In the genomic region with DNA sequence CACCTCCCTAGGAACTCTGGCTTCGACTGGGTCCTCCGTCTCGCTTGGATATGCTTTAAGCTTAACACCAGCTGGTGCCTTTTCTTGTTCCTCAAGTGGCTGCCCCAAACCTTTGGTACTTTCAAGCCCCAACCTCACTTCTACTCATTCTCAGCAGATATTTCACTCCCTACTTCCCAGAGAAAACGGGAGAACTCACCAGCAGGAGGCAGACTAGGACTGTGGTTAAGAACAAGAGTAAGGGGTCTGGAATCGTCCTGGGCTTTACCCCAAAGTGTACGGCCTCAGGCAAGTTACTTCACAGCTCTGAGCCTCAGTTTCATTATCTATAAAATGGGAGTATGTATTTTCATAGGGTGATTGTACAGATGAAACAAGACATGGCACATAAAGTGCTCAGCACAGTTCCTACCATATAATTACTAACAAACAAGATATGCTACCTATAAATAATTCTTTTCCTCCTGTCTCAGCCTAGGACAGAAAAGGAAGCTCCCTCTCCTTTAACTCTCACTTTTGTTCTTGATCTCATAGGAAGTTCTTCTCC, we compare ENCODE assay signal across 8 cellular contexts. TPM values are rescaled to one million over a fixed set of nuclear protein-coding genes. Genes with fewer than 3 reads are reported as not detected.
DNase-seq lines count a peak whose midpoint lies in the region; ATAC-seq and TF ChIP-seq lines count a peak whose summit lies in the region.

No MANE protein-coding gene starts in this region.

- peaks cover 9% of the 10 kb centered on the region for H3K36me3 Mint-ChIP-seq in GM23338 (ENCODE audit: low read depth)

- H3K9me2 ChIP-seq in GM23338 (ENCODE audit: insufficient read depth), result no peaks in the 10 kb centered on the region

- intact Hi-C loops in left cardiac atrium (cut with DNase I), result loop anchor here in 1 of 2 donors (2.0 kb wide), 1 partner anchor 779 kb away; no protein-coding TSS in a partner anchor

- H3K36me3 ChIP-seq in GM23338 (ENCODE audit: insufficient read depth), result 0 out of 2 replicates have a peak, but pooled peaks cover 2% of the 10 kb centered on the region

- H3K27ac ChIP-seq in AG04450 (ENCODE audit: low read depth, low read length) (no peak overlapping the region), GM23338 (ENCODE audit: low read depth) (no peak overlapping the region)

- H3K27me3 ChIP-seq in AG04450 (ENCODE audit: control insufficient read depth, insufficient read depth, low read length) (no peaks in the 10 kb centered on the region), GM23338 (ENCODE audit: insufficient read depth) (no peaks in the 10 kb centered on the region)

- H3K4me1 ChIP-seq in GM23338 (ENCODE audit: insufficient read depth), result no peaks in the 10 kb centered on the region

- no peaks in the 10 kb centered on the region for H3K79me2 ChIP-seq in GM23338 (replicated peaks; ENCODE audit: insufficient read depth)

- no peak overlapping the region for H3K27ac Mint-ChIP-seq in GM23338

- peaks cover 17% of the 10 kb centered on the region for H3K9me3 Mint-ChIP-seq in GM23338

- H3K4me3 Mint-ChIP-seq in GM23338, result no peak overlapping the region

- no peaks in the 10 kb centered on the region for H3F3A ChIP-seq in GM23338 (replicated peaks; ENCODE audit: low read depth)

- no peaks in the 10 kb centered on the region for H3K4me1 Mint-ChIP-seq in GM23338

- TF ChIP-seq CTCF in AG04450 (IDR thresholded peaks at IDR 0.05; ENCODE audit: low read depth, low read length), result peak; percentile 56
- peak; percentile 79 to 88 for TF ChIP-seq CTCF in GM23338 (conservative IDR thresholded peaks at IDR 0.05; ENCODE audit: low read depth in 2 of 2)

- DNase-seq in AG04450 (ENCODE audit: low read depth, low spot score), result no peak
- DNase-seq in GM23338 (ENCODE audit: low spot score), result peak; percentile 94
- peak; percentile 8 for DNase-seq in SKM-1 (lab: John Stamatoyannopoulos, UW; ENCODE audit: unreplicated experiment)
- no peak for DNase-seq in left cardiac atrium
- DNase-seq in hippocampal formation (lab: John Stamatoyannopoulos, UW), result no peak
- no peak for DNase-seq in activated CD8-positive, alpha-beta memory T cell treated with anti-CD3 and anti-CD28 coated beads, Interleukin-2, amount 50 U/mL, for 4 hours
- DNase-seq in HuH-7.5 (ENCODE audit: low spot score), result no peak

- peak; percentile 81 for ATAC-seq in GM23338
- peak; percentile 34 to 43 for ATAC-seq in left cardiac atrium
- no peak for ATAC-seq in GM21737 (IDR thresholded peaks at IDR 0.05; ENCODE audit: unreplicated experiment)

- CTCF ChIA-PET in AG04450 (lab: Charles Lee), result interaction anchor here (0.6 to 4.9 kb wide), 26 partner anchors 10 to 1017 kb away, joined by 3 to 26 read pairs (median 4); a partner anchor contains a TSS

- no peak overlapping the region for H3K4me2 ChIP-seq in GM23338

- H2AFZ ChIP-seq in GM23338, result no peak overlapping the region

- H3K27me3 Mint-ChIP-seq in GM23338 (ENCODE audit: insufficient read depth, low read depth, poor library complexity), result peaks cover 3% of the 10 kb centered on the region

- H3K9me3 ChIP-seq in AG04450 (ENCODE audit: control insufficient read depth, insufficient read depth, low read length), result peaks cover 4% of the 10 kb centered on the region; the same call in 1 of the 2 replicates

- H3K4me3 ChIP-seq in AG04450 (ENCODE audit: low read depth, low read length) (no peak overlapping the region), GM23338 (no peak overlapping the region)

- no peaks in the 10 kb centered on the region for H4K20me1 ChIP-seq in GM23338 (replicated peaks; ENCODE audit: insufficient read depth)

- POLR2A ChIA-PET in AG04450 (lab: Yijun Ruan, JAX), result interaction anchor here (0.7 to 1.5 kb wide), 2 partner anchors 38 to 593 kb away, joined by 8 to 14 read pairs; a partner anchor contains a TSS

TF ChIP-seq in GM23338, 12 proteins besides CTCF, POLR2A, EP300 and RAD21 (continues in another document):
- TF ChIP-seq POLR2AphosphoS5 (IDR thresholded peaks at IDR 0.05; ENCODE audit: low read depth), result no peak
- no peak for TF ChIP-seq STAT1 (IDR thresholded peaks at IDR 0.05; ENCODE audit: unreplicated experiment)
- TF ChIP-seq, protein P1, sequence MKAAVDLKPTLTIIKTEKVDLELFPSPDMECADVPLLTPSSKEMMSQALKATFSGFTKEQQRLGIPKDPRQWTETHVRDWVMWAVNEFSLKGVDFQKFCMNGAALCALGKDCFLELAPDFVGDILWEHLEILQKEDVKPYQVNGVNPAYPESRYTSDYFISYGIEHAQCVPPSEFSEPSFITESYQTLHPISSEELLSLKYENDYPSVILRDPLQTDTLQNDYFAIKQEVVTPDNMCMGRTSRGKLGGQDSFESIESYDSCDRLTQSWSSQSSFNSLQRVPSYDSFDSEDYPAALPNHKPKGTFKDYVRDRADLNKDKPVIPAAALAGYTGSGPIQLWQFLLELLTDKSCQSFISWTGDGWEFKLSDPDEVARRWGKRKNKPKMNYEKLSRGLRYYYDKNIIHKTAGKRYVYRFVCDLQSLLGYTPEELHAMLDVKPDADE (IDR thresholded peaks at IDR 0.05), result no peak
- TF ChIP-seq NANOG (IDR thresholded peaks at IDR 0.05; ENCODE audit: borderline replicate concordance), result no peak
- no peak for TF ChIP-seq EZH2 (IDR thresholded peaks at IDR 0.05; ENCODE audit: low read depth, unreplicated experiment)
- no peak for TF ChIP-seq EZH2phosphoT487 (IDR thresholded peaks at IDR 0.05; ENCODE audit: unreplicated experiment)
- TF ChIP-seq, protein P2, sequence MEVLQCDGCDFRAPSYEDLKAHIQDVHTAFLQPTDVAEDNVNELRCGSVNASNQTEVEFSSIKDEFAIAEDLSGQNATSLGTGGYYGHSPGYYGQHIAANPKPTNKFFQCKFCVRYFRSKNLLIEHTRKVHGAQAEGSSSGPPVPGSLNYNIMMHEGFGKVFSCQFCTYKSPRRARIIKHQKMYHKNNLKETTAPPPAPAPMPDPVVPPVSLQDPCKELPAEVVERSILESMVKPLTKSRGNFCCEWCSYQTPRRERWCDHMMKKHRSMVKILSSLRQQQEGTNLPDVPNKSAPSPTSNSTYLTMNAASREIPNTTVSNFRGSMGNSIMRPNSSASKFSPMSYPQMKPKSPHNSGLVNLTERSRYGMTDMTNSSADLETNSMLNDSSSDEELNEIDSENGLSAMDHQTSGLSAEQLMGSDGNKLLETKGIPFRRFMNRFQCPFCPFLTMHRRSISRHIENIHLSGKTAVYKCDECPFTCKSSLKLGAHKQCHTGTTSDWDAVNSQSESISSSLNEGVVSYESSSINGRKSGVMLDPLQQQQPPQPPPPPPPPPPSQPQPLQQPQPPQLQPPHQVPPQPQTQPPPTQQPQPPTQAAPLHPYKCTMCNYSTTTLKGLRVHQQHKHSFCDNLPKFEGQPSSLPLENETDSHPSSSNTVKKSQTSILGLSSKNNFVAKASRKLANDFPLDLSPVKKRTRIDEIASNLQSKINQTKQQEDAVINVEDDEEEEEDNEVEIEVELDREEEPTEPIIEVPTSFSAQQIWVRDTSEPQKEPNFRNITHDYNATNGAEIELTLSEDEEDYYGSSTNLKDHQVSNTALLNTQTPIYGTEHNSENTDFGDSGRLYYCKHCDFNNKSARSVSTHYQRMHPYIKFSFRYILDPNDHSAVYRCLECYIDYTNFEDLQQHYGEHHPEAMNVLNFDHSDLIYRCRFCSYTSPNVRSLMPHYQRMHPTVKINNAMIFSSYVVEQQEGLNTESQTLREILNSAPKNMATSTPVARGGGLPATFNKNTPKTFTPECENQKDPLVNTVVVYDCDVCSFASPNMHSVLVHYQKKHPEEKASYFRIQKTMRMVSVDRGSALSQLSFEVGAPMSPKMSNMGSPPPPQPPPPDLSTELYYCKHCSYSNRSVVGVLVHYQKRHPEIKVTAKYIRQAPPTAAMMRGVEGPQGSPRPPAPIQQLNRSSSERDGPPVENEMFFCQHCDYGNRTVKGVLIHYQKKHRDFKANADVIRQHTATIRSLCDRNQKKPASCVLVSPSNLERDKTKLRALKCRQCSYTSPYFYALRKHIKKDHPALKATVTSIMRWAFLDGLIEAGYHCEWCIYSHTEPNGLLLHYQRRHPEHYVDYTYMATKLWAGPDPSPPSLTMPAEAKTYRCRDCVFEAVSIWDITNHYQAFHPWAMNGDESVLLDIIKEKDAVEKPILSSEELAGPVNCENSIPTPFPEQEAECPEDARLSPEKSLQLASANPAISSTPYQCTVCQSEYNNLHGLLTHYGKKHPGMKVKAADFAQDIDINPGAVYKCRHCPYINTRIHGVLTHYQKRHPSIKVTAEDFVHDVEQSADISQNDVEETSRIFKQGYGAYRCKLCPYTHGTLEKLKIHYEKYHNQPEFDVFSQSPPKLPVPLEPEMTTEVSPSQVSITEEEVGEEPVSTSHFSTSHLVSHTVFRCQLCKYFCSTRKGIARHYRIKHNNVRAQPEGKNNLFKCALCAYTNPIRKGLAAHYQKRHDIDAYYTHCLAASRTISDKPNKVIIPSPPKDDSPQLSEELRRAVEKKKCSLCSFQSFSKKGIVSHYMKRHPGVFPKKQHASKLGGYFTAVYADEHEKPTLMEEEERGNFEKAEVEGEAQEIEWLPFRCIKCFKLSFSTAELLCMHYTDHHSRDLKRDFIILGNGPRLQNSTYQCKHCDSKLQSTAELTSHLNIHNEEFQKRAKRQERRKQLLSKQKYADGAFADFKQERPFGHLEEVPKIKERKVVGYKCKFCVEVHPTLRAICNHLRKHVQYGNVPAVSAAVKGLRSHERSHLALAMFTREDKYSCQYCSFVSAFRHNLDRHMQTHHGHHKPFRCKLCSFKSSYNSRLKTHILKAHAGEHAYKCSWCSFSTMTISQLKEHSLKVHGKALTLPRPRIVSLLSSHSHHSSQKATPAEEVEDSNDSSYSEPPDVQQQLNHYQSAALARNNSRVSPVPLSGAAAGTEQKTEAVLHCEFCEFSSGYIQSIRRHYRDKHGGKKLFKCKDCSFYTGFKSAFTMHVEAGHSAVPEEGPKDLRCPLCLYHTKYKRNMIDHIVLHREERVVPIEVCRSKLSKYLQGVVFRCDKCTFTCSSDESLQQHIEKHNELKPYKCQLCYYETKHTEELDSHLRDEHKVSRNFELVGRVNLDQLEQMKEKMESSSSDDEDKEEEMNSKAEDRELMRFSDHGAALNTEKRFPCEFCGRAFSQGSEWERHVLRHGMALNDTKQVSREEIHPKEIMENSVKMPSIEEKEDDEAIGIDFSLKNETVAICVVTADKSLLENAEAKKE (CRISPR knock-in tag; IDR thresholded peaks at IDR 0.05), result no peak

RNA-seq across cellular contexts. Expression of a gene that starts 37.8 kb away (rescaled TPM):
- polyA plus RNA-seq in AG04450 (2011; rRNA removed) (215 and 247 TPM in 2 replicates), GM23338 (2016; fragmentation: Nextera tagmentation; extraction: Ambion mirVana) (0.70 and 1.6 TPM in 2 replicates)
- 171 and 216 TPM in 2 replicates for polyA minus RNA-seq in AG04450 (2011; rRNA and poly(A)+ RNA removed)
- total RNA-seq in GM23338 (2014; rRNA removed; shearing (Covaris generic)), result 2.5 and 3.1 TPM in 2 replicates
- 10 to 100 TPM; 17.6 to 23.4 TPM for total RNA-seq in left cardiac atrium

Comparison
In these comparisons a context has a peak if more than half of its experiments do, and no peak if none do; other contexts are left out.
1. DNase-seq: peak in GM23338 (single experiment) and SKM-1 (single experiment); none in AG04450 (single experiment), left cardiac atrium (single experiment), hippocampal formation (0 of 2), activated CD8-positive, alpha-beta memory T cell treated with anti-CD3 and anti-CD28 coated beads, Interleukin-2, amount 50 U/mL, for 4 hours (single experiment) and HuH-7.5 (single experiment).